Comparison of ENCODE assay signal across 17 cellular contexts in genomic region chr4:34953145-34953799, GRCh38.
DNase-seq lines count a peak whose midpoint lies in the region; ATAC-seq and TF ChIP-seq lines count a peak whose summit lies in the region.
"Had no signal": no experiment of that assay in that cellular context is flagged by ENCODE, and none has a peak within 500 bp of the region (broad histone marks: within the 10 kb centered on the region; RNA-seq: fewer than 3 reads in every experiment).

No MANE protein-coding gene starts in this region.

- ATAC-seq in esophagus mucosa (no peak), T-helper 17 cell (no peak)
- ATAC-seq: natural killer cell treated with Interleukin-12 subunit alpha and Interleukin-12 subunit beta and Interleukin-15 and Interleukin-18, amount 100 ng/mL, for 72 hours had no signal

- no peak overlapping the region for H2BK20ac ChIP-seq in H9 (ENCODE audit: low read depth, low read length, poor library complexity, severe bottlenecking)

- no peak overlapping the region for H3K27ac ChIP-seq in H9 (ENCODE audit: insufficient read length, low read depth, low read length)
- no peak overlapping the region for H3K27ac ChIP-seq in OCI-LY3 (ENCODE audit: low read length)

- H3K36me3 Mint-ChIP-seq in H9 (ENCODE audit: insufficient read depth in 1 of 3, low read depth in 3 of 3), result peaks cover 0 to 4% (median 0%) of the 10 kb centered on the region in 3 experiments; a peak in 3 of 7 replicates
- no peaks in the 10 kb centered on the region for H3K36me3 Mint-ChIP-seq in T-helper 17 cell (ENCODE audit: low read depth)
- H3K36me3 Mint-ChIP-seq: activated naive CD8-positive, alpha-beta T cell; natural killer cell treated with Interleukin-12 subunit alpha and Interleukin-12 subunit beta and Interleukin-15 and Interleukin-18, amount 100 ng/mL, for 72 hours had no signal

- no peak overlapping the region for H4K5ac ChIP-seq in H9 (ENCODE audit: insufficient read length, low read depth, low read length)

- H3K4me1 ChIP-seq in H9 (ENCODE audit: insufficient read depth, low read length) (no peaks in the 10 kb centered on the region), OCI-LY3 (ENCODE audit: low read length) (no peaks in the 10 kb centered on the region)

- H3K23ac ChIP-seq in H9 (ENCODE audit: insufficient read length, low read depth, low read length), result no peak overlapping the region

- H3K56ac ChIP-seq in H9 (ENCODE audit: insufficient read length, low read depth, low read length), result no peak overlapping the region

- TF ChIP-seq CTCF in H9 (conservative IDR thresholded peaks at IDR 0.05) (peak; percentile 54; the same call in 2 of the 3 replicates), OCI-LY3 (IDR thresholded peaks at IDR 0.05; ENCODE audit: low read depth, low read length) (peak; percentile 12; the same call in 1 of the 2 replicates), epithelial cell of proximal tubule (conservative IDR thresholded peaks at IDR 0.05; ENCODE audit: low read depth, low read length) (peak; percentile 7)

- no peak overlapping the region for H3K14ac ChIP-seq in H9 (ENCODE audit: insufficient read depth, low read length)

- no peak overlapping the region for H2BK5ac ChIP-seq in H9 (ENCODE audit: insufficient read length, low read length)

- H3K27me3 Mint-ChIP-seq in H9 (ENCODE audit: low read depth) (no peaks in the 10 kb centered on the region), T-helper 17 cell (no peaks in the 10 kb centered on the region)
- H3K27me3 Mint-ChIP-seq: activated naive CD8-positive, alpha-beta T cell; natural killer cell treated with Interleukin-12 subunit alpha and Interleukin-12 subunit beta and Interleukin-15 and Interleukin-18, amount 100 ng/mL, for 72 hours had no signal

- peak; percentile 26 for DNase-seq in ACHN
- DNase-seq in H9, result peak; percentile 76
- no peak for DNase-seq in epithelial cell of proximal tubule (ENCODE audit: low read depth)
- no peak for DNase-seq in DMS79 (lab: John Stamatoyannopoulos, UW)
- DNase-seq in NCI-H2171 treated with DMSO at 0.1 percent for 48 hours (lab: John Stamatoyannopoulos, UW), result no peak
- DNase-seq in T-helper 17 cell, result no peak
- DNase-seq: activated CD8-positive, alpha-beta memory T cell treated with anti-CD3 and anti-CD28 coated beads, Interleukin-2, amount 50 U/mL, for 48 hours; AML-193; central memory CD4-positive, alpha-beta T cell; EL; head of caudate nucleus; NCI-H1092 treated with DMSO at 0.1 percent for 48 hours; NCI-H345 had no signal

- no peaks in the 10 kb centered on the region for H3K9me3 ChIP-seq in H9 (ENCODE audit: control insufficient read depth, low read depth, low read length)
- H3K9me3 ChIP-seq in OCI-LY3 (ENCODE audit: insufficient read depth, low read length), result no peaks in the 10 kb centered on the region
- H3K9me3 ChIP-seq in T-helper 17 cell (ENCODE audit: control insufficient read depth, low read length, poor library complexity, severe bottlenecking), result no peaks in the 10 kb centered on the region

- H3K27ac Mint-ChIP-seq in H9, result peak overlapping the region in 2 of 3 experiments; percentile 61 to 70; a peak in 2 of 7 replicates
- H3K27ac Mint-ChIP-seq in T-helper 17 cell, result no peak overlapping the region
- H3K27ac Mint-ChIP-seq: activated naive CD8-positive, alpha-beta T cell; natural killer cell treated with Interleukin-12 subunit alpha and Interleukin-12 subunit beta and Interleukin-15 and Interleukin-18, amount 100 ng/mL, for 72 hours had no signal

- no peaks in the 10 kb centered on the region for H3K79me1 ChIP-seq in H9 (ENCODE audit: insufficient read depth, low read depth, low read length, poor library complexity, severe bottlenecking)

- H2AFZ ChIP-seq in H9 (ENCODE audit: low read length) (no peak overlapping the region), OCI-LY3 (ENCODE audit: low read depth, low read length) (no peak overlapping the region)

- H3K4me3 Mint-ChIP-seq in H9 (no peak overlapping the region), T-helper 17 cell (no peak overlapping the region)
- H3K4me3 Mint-ChIP-seq: activated naive CD8-positive, alpha-beta T cell; natural killer cell treated with Interleukin-12 subunit alpha and Interleukin-12 subunit beta and Interleukin-15 and Interleukin-18, amount 100 ng/mL, for 72 hours had no signal

- H2BK15ac ChIP-seq in H9 (ENCODE audit: low read depth, low read length), result no peak overlapping the region

- H3T11ph ChIP-seq in H9 (ENCODE audit: low read length), result no peak overlapping the region

- no peak overlapping the region for H3K18ac ChIP-seq in H9 (ENCODE audit: insufficient read length, low read depth, low read length)

- H3K23me2 ChIP-seq in H9 (ENCODE audit: insufficient read length, low read depth, low read length, poor library complexity, severe bottlenecking), result no peaks in the 10 kb centered on the region

- no peak overlapping the region for H2BK120ac ChIP-seq in H9 (ENCODE audit: low read depth, low read length, poor library complexity, severe bottlenecking)

- H4K20me1 ChIP-seq in H9 (ENCODE audit: control insufficient read depth, insufficient read depth, insufficient read length) (no peaks in the 10 kb centered on the region), OCI-LY3 (ENCODE audit: insufficient read depth, low read length) (no peaks in the 10 kb centered on the region)

- no peak overlapping the region for H2AK5ac ChIP-seq in H9 (ENCODE audit: insufficient read length, low read length)

- H2BK12ac ChIP-seq in H9 (ENCODE audit: insufficient read length, low read depth, low read length), result no peak overlapping the region

- in situ Hi-C loops in ACHN (cut with HindIII; ENCODE audit: low pct_ligation_motif_present, low pct_unique_long_range_greater_than_20kb, low sequenced_read_pairs), result no loop called here

- peaks cover 8 to 10% of the 10 kb centered on the region in 2 experiments for H3K4me1 Mint-ChIP-seq in H9
- no peaks in the 10 kb centered on the region for H3K4me1 Mint-ChIP-seq in T-helper 17 cell

- H3K79me2 ChIP-seq in H9 (ENCODE audit: insufficient read depth, low read length), result no peaks in the 10 kb centered on the region
- no peaks in the 10 kb centered on the region for H3K79me2 ChIP-seq in OCI-LY3 (ENCODE audit: low read length)

- no peaks in the 10 kb centered on the region for H3K36me3 ChIP-seq in OCI-LY3 (replicated peaks; ENCODE audit: low read depth, low read length)

- H3K27me3 ChIP-seq in H9 (ENCODE audit: insufficient read depth, low read length) (no peaks in the 10 kb centered on the region), OCI-LY3 (ENCODE audit: low read depth, low read length) (no peaks in the 10 kb centered on the region)

- H4K8ac ChIP-seq in H9 (replicated peaks; ENCODE audit: insufficient read length, low read depth, low read length), result no peak overlapping the region

- H4K91ac ChIP-seq in H9 (ENCODE audit: insufficient read length, low read depth, low read length), result no peak overlapping the region

- WGBS in H9 (ENCODE audit: extremely low coverage, insufficient read length, low lambda C conversion rate), result no CpG with 5 or more reads among the region's 9 CpGs

- peaks cover 0 to 6% of the 10 kb centered on the region in 2 experiments; a peak in 2 of 5 replicates for H3K9me3 Mint-ChIP-seq in H9

- H3K9ac ChIP-seq in H9 (ENCODE audit: extremely low read depth, insufficient read length, low read length) (no peak overlapping the region), OCI-LY3 (ENCODE audit: low read length) (no peak overlapping the region)

- H3K4ac ChIP-seq in H9 (ENCODE audit: low read depth, low read length), result no peak overlapping the region

- H3K4me2 ChIP-seq in H9 (ENCODE audit: insufficient read depth, insufficient read length, low read length) (no peak overlapping the region), OCI-LY3 (ENCODE audit: low read length) (no peak overlapping the region)

- H3K4me3 ChIP-seq in OCI-LY3 (ENCODE audit: low read length) (no peak overlapping the region), epithelial cell of proximal tubule (ENCODE audit: low read depth, low read length) (no peak overlapping the region)

Comparison
In these comparisons a context has a peak if more than half of its experiments do, and no peak if none do; other contexts are left out.
1. DNase-seq: peak in ACHN (single experiment) and H9 (single experiment); none in epithelial cell of proximal tubule (single experiment), DMS79 (single experiment), NCI-H2171 treated with DMSO at 0.1 percent for 48 hours (single experiment) and T-helper 17 cell (0 of 3).
2. Peak in every context shown above with its lines, with median percentiles within 50 percentile points of each other: CTCF ChIP-seq.